Comparison of ENCODE assay signal across 22 cellular contexts in genomic region chr7:44563171-44563679, GRCh38. TPM values are rescaled to one million over a fixed set of nuclear protein-coding genes. Genes with fewer than 3 reads are reported as not detected.
DNase-seq lines count a peak whose midpoint lies in the region; ATAC-seq and TF ChIP-seq lines count a peak whose summit lies in the region.
"Had no signal": no experiment of that assay in that cellular context is flagged by ENCODE, and none has a peak within 500 bp of the region (broad histone marks: within the 10 kb centered on the region; RNA-seq: fewer than 3 reads in every experiment).

No MANE protein-coding gene starts in this region.

- H3K27ac Mint-ChIP-seq in Caco-2 (ENCODE audit: unreplicated experiment) (peak overlapping the region; percentile 86), WTC11 (no peak overlapping the region)

- no TSS peak for BruUV-seq in Caco-2 (replicated peaks; lab: Mats Ljungman, UMichigan)
- BruUV-seq in A673 (replicated peaks; lab: Mats Ljungman, UMichigan) = no TSS peak

- H3K27me3 Mint-ChIP-seq in Caco-2 (ENCODE audit: insufficient read depth, unreplicated experiment) (no peaks in the 10 kb centered on the region), WTC11 (ENCODE audit: low read depth) (no peaks in the 10 kb centered on the region)

- TF ChIP-seq CTCF in 22Rv1 (IDR thresholded peaks at IDR 0.05) = no peak
- no peak for TF ChIP-seq CTCF in Caco-2 (IDR thresholded peaks at IDR 0.05; ENCODE audit: insufficient read depth in 1 of 2, low read depth in 1 of 2, low read length in 1 of 2, severe bottlenecking in 1 of 2, unreplicated experiment in 1 of 2)
- TF ChIP-seq CTCF in WTC11 (IDR thresholded peaks at IDR 0.05) = no peak
- TF ChIP-seq CTCF in right lobe of liver (IDR thresholded peaks at IDR 0.05) = no peak
- no peak for TF ChIP-seq CTCF in A673 (conservative IDR thresholded peaks at IDR 0.05; ENCODE audit: low read depth, low read length)
- no peak for TF ChIP-seq CTCF in GM20000 (IDR thresholded peaks at IDR 0.05; ENCODE audit: extremely low read depth, missing control alignments)

- intact Hi-C loops in Caco-2 (cut with micrococcal nuclease; ENCODE audit: unreplicated experiment) = no loop called here
- intact Hi-C loops in right lobe of liver (cut with DNase I) = loop anchor here (10.0 kb wide), 2 partner anchors 68 to 78 kb away; partner anchors contain the start of gene NUDCD3 (in 1 of the 2)
- intact Hi-C loops in A673 (cut with micrococcal nuclease; ENCODE audit: unreplicated experiment) = no loop called here

- H3K4me3 ChIP-seq in Caco-2 (ENCODE audit: low read depth, low read length) (no peak overlapping the region), right lobe of liver (no peak overlapping the region), A673 (ENCODE audit: low read depth, low read length, poor library complexity, severe bottlenecking) (no peak overlapping the region)
- H3K4me3 ChIP-seq: SJSA1, suprapubic skin had no signal

- POLR2A ChIA-PET in Caco-2 (lab: Charles Lee) = no interaction called here
- POLR2A ChIA-PET in WTC11 (lab: Charles Lee) = no interaction called here
- POLR2A ChIA-PET in A673 (lab: Charles Lee; ENCODE audit: low non-redundant PET) = no interaction called here

- H3K9me3 Mint-ChIP-seq in Caco-2 (ENCODE audit: unreplicated experiment) (no peaks in the 10 kb centered on the region), WTC11 (no peaks in the 10 kb centered on the region)
- H3K9me3 Mint-ChIP-seq: activated T-cell treated with anti-CD3 and anti-CD28 coated beads, Interleukin-2, amount 50 U/mL, for 4 hours had no signal

- ATAC-seq in WTC11 (no peak), right lobe of liver (peak; percentile 76 to 90 (median 84)), GM21528 (IDR thresholded peaks at IDR 0.05; ENCODE audit: low FRiP score, unreplicated experiment) (no peak)
- ATAC-seq: activated T-cell treated with anti-CD3 and anti-CD28 coated beads, Interleukin-2, amount 50 U/mL, for 4 hours; right cardiac atrium had no signal

- H3K36me3 Mint-ChIP-seq in Caco-2 (ENCODE audit: insufficient read depth, unreplicated experiment) (peaks cover 59% of the 10 kb centered on the region), WTC11 (peaks cover 29% of the 10 kb centered on the region)

- CTCF ChIA-PET in Caco-2 (lab: Charles Lee) (no interaction called here), WTC11 (lab: Charles Lee) (no interaction called here), A673 (lab: Charles Lee) (no interaction called here)

- H3K9me3 ChIP-seq in Caco-2 = no peaks in the 10 kb centered on the region
- H3K9me3 ChIP-seq in right lobe of liver = no peaks in the 10 kb centered on the region
- no peaks in the 10 kb centered on the region for H3K9me3 ChIP-seq in A673 (ENCODE audit: low read depth, low read length, poor library complexity, severe bottlenecking)
- H3K9me3 ChIP-seq: SJSA1, suprapubic skin had no signal

- H3K36me3 ChIP-seq in Caco-2 (ENCODE audit: control insufficient read depth, insufficient read depth, low read length) (peaks cover 14% of the 10 kb centered on the region), right lobe of liver (peaks cover 5 to 38% (median 11%) of the 10 kb centered on the region in 4 donors), A673 (ENCODE audit: insufficient read depth, low read length, poor library complexity, severe bottlenecking) (peaks cover 36% of the 10 kb centered on the region)

- H3K4me1 ChIP-seq in Caco-2 (peaks cover 27% of the 10 kb centered on the region), right lobe of liver (peaks cover 0 to 30% (median 9%) of the 10 kb centered on the region in 4 donors), A673 (ENCODE audit: insufficient read depth, low read length, poor library complexity, severe bottlenecking) (no peaks in the 10 kb centered on the region)
- H3K4me1 ChIP-seq: suprapubic skin had no signal

- TF ChIP-seq POLR2A in right lobe of liver (IDR thresholded peaks at IDR 0.05) = no peak

- no peaks in the 10 kb centered on the region for H3K27me3 ChIP-seq in Caco-2 (replicated peaks; ENCODE audit: control insufficient read depth, insufficient read depth, low read length)
- H3K27me3 ChIP-seq in right lobe of liver = no peaks in the 10 kb centered on the region
- H3K27me3 ChIP-seq in A673 (replicated peaks; ENCODE audit: insufficient read depth, low read depth, low read length, poor library complexity) = no peaks in the 10 kb centered on the region
- H3K27me3 ChIP-seq: SJSA1, suprapubic skin had no signal

- DNase-seq in Caco-2 (no peak), WTC11 (ENCODE audit: low spot score) (no peak), right lobe of liver (peak; percentile 74 to 96 (median 93)), NCI-H187 (lab: John Stamatoyannopoulos, UW) (no peak), A673 (ENCODE audit: low spot score) (no peak), GM20000 (ENCODE audit: low spot score) (no peak)
- DNase-seq: activated CD4-positive, alpha-beta T cell treated with anti-CD3 and anti-CD28 coated beads for 4 hours; activated T-cell treated with anti-CD3 and anti-CD28 coated beads, Interleukin-2, amount 50 U/mL, for 4 hours; aorta; DMS153; NCI-H1048; NCI-H2081; NCI-H524; right cardiac atrium; stimulated activated CD4-positive, alpha-beta T cell treated with anti-CD3 and anti-CD28 coated beads, Interleukin-2, amount 100 ng/mL, for 24 hours had no signal

- WGBS in right lobe of liver (ENCODE audit: insufficient coverage, low coverage, low lambda C conversion rate, missing lambda C conversion rate) = 29% methylated on average over 3 of the region's 3 CpGs

- H3K27ac ChIP-seq in 22Rv1 = peak overlapping the region; percentile 13; the same call in 1 of the 2 replicates
- peak overlapping the region in 2 of 3 donors; percentile 81 to 88 for H3K27ac ChIP-seq in right lobe of liver
- no peak overlapping the region for H3K27ac ChIP-seq in A673 (ENCODE audit: low read depth, low read length, poor library complexity, severe bottlenecking)
- H3K27ac ChIP-seq: HL-60, SJSA1, suprapubic skin had no signal

- H3K4me3 Mint-ChIP-seq in Caco-2 (ENCODE audit: unreplicated experiment) (peak overlapping the region; percentile 19), WTC11 (no peak overlapping the region)
- H3K4me3 Mint-ChIP-seq: activated T-cell treated with anti-CD3 and anti-CD28 coated beads, Interleukin-2, amount 50 U/mL, for 4 hours had no signal

- H3K4me1 Mint-ChIP-seq in Caco-2 (ENCODE audit: low read depth, unreplicated experiment) (peaks cover 20% of the 10 kb centered on the region), WTC11 (no peaks in the 10 kb centered on the region)

TF ChIP-seq in WTC11, 78 proteins besides CTCF, POLR2A, EP300 and RAD21:
- 0 out of 2 replicates have a peak, but pooled peaks have one; percentile 24 for TF ChIP-seq ZNF532 (CRISPR knock-in tag; IDR thresholded peaks at IDR 0.05; ENCODE audit: borderline replicate concordance)
- no peak for TF ChIP-seq GABPB1 (CRISPR knock-in tag; IDR thresholded peaks at IDR 0.05)

RNA-seq across cellular contexts. Expression of gene DDX56, which starts 10.5 kb away (rescaled TPM):
- total RNA-seq in Caco-2 (2022) (135 and 154 TPM in 2 replicates), WTC11 (2021) (69.4 to 83.1 TPM (median 74.5 TPM) in 3 replicates), right lobe of liver (10 to 100 TPM; 31.8 to 42.2 (median 36.5) TPM), A673 (2021) (119 and 147 TPM in 2 replicates)

RNA-seq across cellular contexts. Expression of gene TMED4, which starts 18.8 kb away (rescaled TPM):
- total RNA-seq in Caco-2 (2022) (93.4 and 96.6 TPM in 2 replicates), WTC11 (2021) (58.6 to 61.9 TPM (median 60.9 TPM) in 3 replicates), right lobe of liver (10 to 100 TPM; 32.5 to 91.1 (median 41.7) TPM), A673 (2021) (77.6 and 79.5 TPM in 2 replicates)

RNA-seq across cellular contexts. Expression of gene NPC1L1, which starts 22.1 kb away (rescaled TPM):
- total RNA-seq in Caco-2 (2022) (5.9 and 6.5 TPM in 2 replicates), WTC11 (2021) (0.15 to 0.18 TPM (median 0.16 TPM) in 3 replicates), right lobe of liver (10 to 100 TPM; 17.0 to 49.8 (median 21.1) TPM), A673 (2021) (not detected in 2 replicates)
- total RNA-seq: cerebellum, H4, SJSA1 had no signal

RNA-seq across cellular contexts. Expression of gene OGDH, which starts 43.2 kb away (rescaled TPM):
- 62.1 and 64.5 TPM in 2 replicates for total RNA-seq in Caco-2 (2022)
- total RNA-seq in WTC11 (2021) = 79.6 to 90.5 TPM (median 89.7 TPM) in 3 replicates
- total RNA-seq in right lobe of liver = 10 to 100 TPM; 46.6 to 63.2 (median 55.8) TPM
- 111 and 113 TPM in 2 replicates for total RNA-seq in A673 (2021)

Comparison
In these comparisons a context has a peak if more than half of its experiments do, and no peak if none do; other contexts are left out.
1. DNase-seq: peak in right lobe of liver (3 of 3); none in Caco-2 (0 of 2), WTC11 (single experiment), NCI-H187 (0 of 2), A673 (single experiment) and GM20000 (single experiment).
2. ATAC-seq: peak in right lobe of liver (4 of 4); none in WTC11 (single experiment) and GM21528 (single experiment).
3. intact Hi-C loops: an anchor here in right lobe of liver (10.0 kb wide); none called in Caco-2 and A673.